ENCODE assay signal across 19 cellular contexts in the genomic region with DNA sequence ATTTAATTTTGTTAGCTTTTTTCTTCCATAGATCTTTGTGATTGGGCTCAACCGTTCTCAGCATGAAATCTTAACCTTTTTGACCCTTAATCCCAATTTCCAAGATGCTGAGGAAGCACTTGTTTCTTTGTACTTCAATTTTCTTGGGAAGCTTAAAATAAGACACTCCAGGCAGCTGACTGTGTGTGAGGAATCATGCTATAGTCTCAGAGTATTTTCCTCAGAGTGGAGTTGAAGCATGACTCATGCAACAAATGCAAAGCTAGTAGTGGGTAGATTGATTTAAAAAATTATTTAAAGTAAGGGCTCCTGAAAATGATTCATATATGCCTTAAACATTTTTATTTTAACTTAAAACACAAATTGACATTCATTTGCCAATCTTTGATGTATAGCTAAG.
"Had no signal": no experiment of that assay in that cellular context is flagged by ENCODE, and none has a peak within 500 bp of the region (broad histone marks: within the 10 kb centered on the region; RNA-seq: fewer than 3 reads in every experiment).

No MANE protein-coding gene starts in this region.

- DNase-seq: activated CD4-positive, alpha-beta T cell treated with anti-CD3 and anti-CD28 coated beads, Interleukin-2, amount 10 ng/mL, durations not matched to agents 7 days and 5 days; activated CD8-positive, alpha-beta memory T cell treated with anti-CD3 and anti-CD28 coated beads for 24 hours; activated CD8-positive, alpha-beta memory T cell treated with anti-CD3 and anti-CD28 coated beads, Interleukin-2, amount 50 U/mL, for 48 hours; activated gamma-delta T cell treated with Interleukin-2 at 50 U/mL for 16 hours; cerebellar nuclear complex; effector CD8-positive, alpha-beta T cell; foreskin melanocyte; glutamatergic neuron; hippocampal formation; kidney; right cardiac atrium; T-helper 1 cell; T1000; transverse colon; uterus had no signal

- H3K4me3 ChIP-seq: breast epithelium, esophagus muscularis mucosa, skin epidermis, suprapubic skin, transverse colon, uterus had no signal
